In the genomic region with DNA sequence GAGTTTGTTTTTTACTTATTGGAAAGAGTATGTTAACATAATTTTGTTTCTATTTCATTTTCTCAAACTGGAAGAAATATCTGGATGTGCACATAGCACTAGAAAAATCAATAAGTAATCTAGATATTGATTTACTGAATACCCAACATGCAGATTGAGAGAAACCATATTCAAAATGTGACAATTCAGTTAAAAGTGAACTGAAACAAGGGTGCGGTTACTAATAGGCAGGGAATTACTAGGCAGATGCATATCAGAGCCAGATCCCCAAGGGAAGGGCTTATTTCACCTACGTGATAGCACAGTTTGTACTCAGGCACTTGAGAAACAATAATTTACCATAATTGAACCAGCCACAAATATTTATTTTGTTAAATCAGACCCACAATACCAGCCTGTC, we compare ENCODE assay signal across 12 cellular contexts.
DNase-seq lines count a peak whose midpoint lies in the region; ATAC-seq and FAIRE-seq lines count a peak whose summit lies in the region.
"Had no signal": no experiment of that assay in that cellular context is flagged by ENCODE, and none has a peak within 500 bp of the region (broad histone marks: within the 10 kb centered on the region; RNA-seq: fewer than 3 reads in every experiment).

No MANE protein-coding gene starts in this region.

- no peak overlapping the region for H3K4me3 ChIP-seq in H7 (ENCODE audit: insufficient read depth, low read depth, low read length)

- no peak overlapping the region for H3K4me3 Mint-ChIP-seq in activated CD4-positive, alpha-beta T cell treated with anti-CD3 and anti-CD28 coated beads, Interleukin-2, amount 10 ng/mL, durations not matched to agents 7 days and 5 days

- no peaks in the 10 kb centered on the region for H3K36me3 Mint-ChIP-seq in activated CD4-positive, alpha-beta T cell treated with anti-CD3 and anti-CD28 coated beads, Interleukin-2, amount 10 ng/mL, durations not matched to agents 7 days and 5 days (ENCODE audit: low read depth)

- H3K36me3 ChIP-seq in H7 (replicated peaks; ENCODE audit: control insufficient read depth, insufficient read depth, low read length), result no peaks in the 10 kb centered on the region

- peak; percentile 70 for FAIRE-seq in GM19239 (lab: Jason Lieb, UNC)
- peak; percentile 13 for FAIRE-seq in islet of Langerhans (lab: Jason Lieb, UNC)
- FAIRE-seq: G401.6 had no signal

- DNase-seq in GM19239 (ENCODE audit: insufficient read length, low spot score), result no peak
- DNase-seq in NOMO-1 treated with DMSO at 0.1 percent for 48 hours (lab: John Stamatoyannopoulos, UW; ENCODE audit: unreplicated experiment), result no peak
- DNase-seq in activated CD4-positive, alpha-beta T cell treated with anti-CD3 and anti-CD28 coated beads, Interleukin-2, amount 10 ng/mL, durations not matched to agents 7 days and 5 days, result no peak
- DNase-seq in activated CD4-positive, alpha-beta T cell treated with anti-CD3 and anti-CD28 coated beads for 1 hour, result no peak
- no peak for DNase-seq in H7
- DNase-seq: activated gamma-delta T cell treated with Interleukin-2 at 50 U/mL for 16 hours; stimulated activated CD4-positive, alpha-beta T cell treated with anti-CD3 and anti-CD28 coated beads, Interleukin-4, amount 100 ng/mL, for 24 hours; trophoblast cell had no signal

- H3K9me3 Mint-ChIP-seq in activated CD4-positive, alpha-beta T cell treated with anti-CD3 and anti-CD28 coated beads, Interleukin-2, amount 10 ng/mL, durations not matched to agents 7 days and 5 days, result no peaks in the 10 kb centered on the region

- CTCF ChIA-PET in activated CD4-positive, alpha-beta T cell treated with anti-CD3 and anti-CD28 coated beads, Interleukin-2, amount 10 ng/mL, durations not matched to agents 7 days and 5 days (lab: Charles Lee), result no interaction called here

- no peaks in the 10 kb centered on the region for H3K27me3 ChIP-seq in H7 (ENCODE audit: control insufficient read depth, insufficient read depth, low read length)

- ATAC-seq in HG02623 (IDR thresholded peaks at IDR 0.05; ENCODE audit: unreplicated experiment), result peak; percentile 51
- peak; percentile 66 for ATAC-seq in HG03460 (IDR thresholded peaks at IDR 0.05; ENCODE audit: unreplicated experiment)

- H3K27me3 Mint-ChIP-seq in activated CD4-positive, alpha-beta T cell treated with anti-CD3 and anti-CD28 coated beads, Interleukin-2, amount 10 ng/mL, durations not matched to agents 7 days and 5 days, result no peaks in the 10 kb centered on the region

- POLR2A ChIA-PET in activated CD4-positive, alpha-beta T cell treated with anti-CD3 and anti-CD28 coated beads, Interleukin-2, amount 10 ng/mL, durations not matched to agents 7 days and 5 days (lab: Charles Lee), result no interaction called here

- no peak overlapping the region for H3K27ac Mint-ChIP-seq in activated CD4-positive, alpha-beta T cell treated with anti-CD3 and anti-CD28 coated beads, Interleukin-2, amount 10 ng/mL, durations not matched to agents 7 days and 5 days

- H3K4me1 Mint-ChIP-seq in activated CD4-positive, alpha-beta T cell treated with anti-CD3 and anti-CD28 coated beads, Interleukin-2, amount 10 ng/mL, durations not matched to agents 7 days and 5 days, result no peaks in the 10 kb centered on the region
